In genomic region chr15:41659855-41660234, GRCh38 we compare ENCODE assay signal across 8 cellular contexts. TPM values are rescaled to one million over a fixed set of nuclear protein-coding genes. Genes with fewer than 3 reads are reported as not detected.
A peak's percentile ranks its signal among the peaks of the same experiment; 100 is the strongest.
DNase-seq lines count a peak whose midpoint lies in the region; ATAC-seq and TF ChIP-seq lines count a peak whose summit lies in the region.

No MANE protein-coding gene starts in this region.

- H3K27ac ChIP-seq in ascending aorta (peak overlapping the region; percentile 82 to 85), layer of hippocampus (ENCODE audit: low read depth, low read length) (peak overlapping the region; percentile 73), suprapubic skin (peak overlapping the region; percentile 55)

- intact Hi-C loops in ascending aorta (cut with DNase I), result loop anchor here (1.0 to 2.0 kb wide), 2 partner anchors 56 to 115 kb away; partner anchors contain the start of gene MAPKBP1

- H3K36me3 Mint-ChIP-seq in activated T-cell treated with anti-CD3 and anti-CD28 coated beads, Interleukin-2, amount 50 U/mL, for 24 hours (ENCODE audit: low read depth), result peaks cover 16% of the 10 kb centered on the region

- TF ChIP-seq EP300 in suprapubic skin (IDR thresholded peaks at IDR 0.05), result no peak

- TF ChIP-seq CTCF in ascending aorta (IDR thresholded peaks at IDR 0.05) (no peak), suprapubic skin (IDR thresholded peaks at IDR 0.05) (no peak)

- DNase-seq in activated T-cell treated with anti-CD3 and anti-CD28 coated beads, Interleukin-2, amount 50 U/mL, for 24 hours, result no peak
- DNase-seq in activated T-cell treated with anti-CD3 and anti-CD28 coated beads, Interleukin-2, amount 50 U/mL, for 1 hour, result no peak
- DNase-seq in ascending aorta (ENCODE audit: low spot score in 2 of 2), result no peak
- no peak for DNase-seq in suprapubic skin (ENCODE audit: low spot score in 2 of 2)
- no peak for DNase-seq in GDM1 (lab: John Stamatoyannopoulos, UW)
- no peak for DNase-seq in hepatic stellate cell (ENCODE audit: low spot score)

- no peak for ATAC-seq in GM18873 (IDR thresholded peaks at IDR 0.05; ENCODE audit: low FRiP score, unreplicated experiment)

- H3K4me3 Mint-ChIP-seq in activated T-cell treated with anti-CD3 and anti-CD28 coated beads, Interleukin-2, amount 50 U/mL, for 24 hours, result peak overlapping the region; percentile 85

- H3K4me1 ChIP-seq in ascending aorta, result peaks cover 0 to 14% of the 10 kb centered on the region in 2 donors
- H3K4me1 ChIP-seq in suprapubic skin, result peaks cover 32% of the 10 kb centered on the region

- H3K36me3 ChIP-seq in ascending aorta, result no peaks in the 10 kb centered on the region
- no peaks in the 10 kb centered on the region for H3K36me3 ChIP-seq in suprapubic skin

- peak overlapping the region; percentile 96 for H3K27ac Mint-ChIP-seq in activated T-cell treated with anti-CD3 and anti-CD28 coated beads, Interleukin-2, amount 50 U/mL, for 24 hours

- H3K9me3 ChIP-seq in ascending aorta (no peaks in the 10 kb centered on the region), suprapubic skin (no peaks in the 10 kb centered on the region)

- peaks cover 11% of the 10 kb centered on the region for H3K9me3 Mint-ChIP-seq in activated T-cell treated with anti-CD3 and anti-CD28 coated beads, Interleukin-2, amount 50 U/mL, for 24 hours

- peaks cover 14% of the 10 kb centered on the region for H3K27me3 Mint-ChIP-seq in activated T-cell treated with anti-CD3 and anti-CD28 coated beads, Interleukin-2, amount 50 U/mL, for 24 hours

- peak overlapping the region; percentile 66 to 67 for H3K4me3 ChIP-seq in ascending aorta
- peak overlapping the region; percentile 49 for H3K4me3 ChIP-seq in suprapubic skin

- TF ChIP-seq POLR2A in suprapubic skin (IDR thresholded peaks at IDR 0.05), result no peak

- WGBS in suprapubic skin, result 14% methylated on average over 20 of the region's 21 CpGs

- H3K4me1 Mint-ChIP-seq in activated T-cell treated with anti-CD3 and anti-CD28 coated beads, Interleukin-2, amount 50 U/mL, for 24 hours (ENCODE audit: low read depth), result peaks cover 46% of the 10 kb centered on the region

- H3K27me3 ChIP-seq in ascending aorta, result no peaks in the 10 kb centered on the region
- H3K27me3 ChIP-seq in layer of hippocampus (ENCODE audit: control insufficient read depth, insufficient read depth, low read length), result no peaks in the 10 kb centered on the region
- no peaks in the 10 kb centered on the region for H3K27me3 ChIP-seq in suprapubic skin

RNA-seq across cellular contexts. Expression of gene MGA, which starts 0.4 kb away (rescaled TPM):
- 25.3 TPM for total RNA-seq in ascending aorta
- 10 to 100 TPM; 21.0 to 44.7 (median 38.3) TPM for total RNA-seq in suprapubic skin
